18 cellular contexts compared by ENCODE assay signal in genomic region chr6:122026572-122027369, GRCh38.
DNase-seq lines count a peak whose midpoint lies in the region; FAIRE-seq and TF ChIP-seq lines count a peak whose summit lies in the region.
"Had no signal": no experiment of that assay in that cellular context is flagged by ENCODE, and none has a peak within 500 bp of the region (broad histone marks: within the 10 kb centered on the region; RNA-seq: fewer than 3 reads in every experiment).

No MANE protein-coding gene starts in this region.

- H3K36me3 ChIP-seq in SK-N-SH (replicated peaks in 1 of 2; ENCODE audit: control insufficient read depth in 1 of 2, insufficient read depth in 2 of 2, low read length in 1 of 2) (no peaks in the 10 kb centered on the region), smooth muscle cell (ENCODE audit: low read depth) (no peaks in the 10 kb centered on the region), esophagus muscularis mucosa (no peaks in the 10 kb centered on the region)
- H3K36me3 ChIP-seq: BE2C, HAP-1 had no signal

- CTCF ChIA-PET in SK-N-SH (lab: Yijun Ruan, JAX) = no interaction called here

- H3K9me3 ChIP-seq in SK-N-SH = no peaks in the 10 kb centered on the region
- no peaks in the 10 kb centered on the region for H3K9me3 ChIP-seq in smooth muscle cell (replicated peaks; ENCODE audit: low read depth)
- H3K9me3 ChIP-seq in esophagus muscularis mucosa = no peaks in the 10 kb centered on the region
- H3K9me3 ChIP-seq: BE2C, HAP-1 had no signal

- H2AFZ ChIP-seq in SK-N-SH (ENCODE audit: low read depth) = no peak overlapping the region
- H2AFZ ChIP-seq in smooth muscle cell (ENCODE audit: low read depth) = peak overlapping the region; percentile 2

- intact Hi-C loops in esophagus muscularis mucosa (cut with DNase I) = no loop called here

- no peaks in the 10 kb centered on the region for H3F3A ChIP-seq in SK-N-SH (replicated peaks; ENCODE audit: insufficient read depth)
- no peaks in the 10 kb centered on the region for H3F3A ChIP-seq in smooth muscle cell (ENCODE audit: low read depth)

- H3K4me3 ChIP-seq in SK-N-SH (ENCODE audit: low read depth in 2 of 2, low read length in 1 of 2) = no peak overlapping the region
- no peak overlapping the region for H3K4me3 ChIP-seq in smooth muscle cell
- H3K4me3 ChIP-seq in esophagus muscularis mucosa = no peak overlapping the region
- H3K4me3 ChIP-seq: HAP-1 had no signal

- TF ChIP-seq RAD21 in SK-N-SH (IDR thresholded peaks at IDR 0.05; ENCODE audit: low read length) = no peak

- no peak overlapping the region for H3K4me2 ChIP-seq in SK-N-SH
- peak overlapping the region; percentile 33 for H3K4me2 ChIP-seq in smooth muscle cell

- TF ChIP-seq EP300 in SK-N-SH (IDR thresholded peaks at IDR 0.05; ENCODE audit: borderline replicate concordance in 1 of 2, low read depth in 1 of 2, low read length in 1 of 2) (no peak; a peak in 1 of 4 replicates), esophagus muscularis mucosa (IDR thresholded peaks at IDR 0.05) (no peak)

- no peaks in the 10 kb centered on the region for H3K9me2 ChIP-seq in SK-N-SH

- H3K79me2 ChIP-seq in SK-N-SH (ENCODE audit: insufficient read depth) = no peaks in the 10 kb centered on the region
- peaks cover under 1% of the 10 kb centered on the region for H3K79me2 ChIP-seq in smooth muscle cell (ENCODE audit: low read depth)

- TF ChIP-seq POLR2A in esophagus muscularis mucosa (IDR thresholded peaks at IDR 0.05; ENCODE audit: low read depth) = no peak

- H3K9ac ChIP-seq in SK-N-SH = no peak overlapping the region
- no peak overlapping the region for H3K9ac ChIP-seq in smooth muscle cell (ENCODE audit: low read depth)

- WGBS in SK-N-SH (ENCODE audit: low lambda C conversion rate) = 42% methylated on average over 3 of the region's 3 CpGs
- WGBS in smooth muscle cell (ENCODE audit: low lambda C conversion rate) = 56% methylated on average over 3 of the region's 3 CpGs
- WGBS in esophagus muscularis mucosa = 93% methylated on average over 3 of the region's 3 CpGs

- H3K27ac ChIP-seq in SK-N-SH (ENCODE audit: low read depth in 2 of 2, low read length in 1 of 2) = peak overlapping the region; percentile 10 to 65; a peak in 2 of 4 replicates
- peak overlapping the region; percentile 37 for H3K27ac ChIP-seq in smooth muscle cell (ENCODE audit: low read depth)
- no peak overlapping the region for H3K27ac ChIP-seq in esophagus muscularis mucosa (replicated peaks in 1 of 4)
- H3K27ac ChIP-seq: C4-2B had no signal

- H3K4me1 ChIP-seq in SK-N-SH (ENCODE audit: control insufficient read depth in 1 of 2, insufficient read depth in 2 of 2, low read depth in 1 of 2, low read length in 1 of 2) (no peaks in the 10 kb centered on the region; a peak in 2 of 4 replicates), smooth muscle cell (ENCODE audit: low read depth) (peaks cover 7% of the 10 kb centered on the region), esophagus muscularis mucosa (peaks cover 0 to 4% (median 0%) of the 10 kb centered on the region in 4 donors)
- H3K4me1 ChIP-seq: BE2C, HAP-1 had no signal

- H3K27me3 ChIP-seq in SK-N-SH (ENCODE audit: insufficient read depth) = no peaks in the 10 kb centered on the region
- no peaks in the 10 kb centered on the region for H3K27me3 ChIP-seq in smooth muscle cell (ENCODE audit: low read depth)
- H3K27me3 ChIP-seq in esophagus muscularis mucosa = no peaks in the 10 kb centered on the region
- H3K27me3 ChIP-seq: BE2C had no signal

- POLR2A ChIA-PET in SK-N-SH (lab: Yijun Ruan, JAX) = no interaction called here

- DNase-seq in SK-N-SH (no peak), iris pigment epithelial cell (ENCODE audit: low read depth) (peak; percentile 28), smooth muscle cell (lab: John Stamatoyannopoulos, UW; ENCODE audit: unreplicated experiment) (no peak), NCI-H1930 (lab: John Stamatoyannopoulos, UW) (no peak), esophagus muscularis mucosa (ENCODE audit: extremely low spot score) (no peak)
- no peak for DNase-seq in stimulated activated CD4-positive, alpha-beta T cell treated with anti-CD3 and anti-CD28 coated beads, Interleukin-4, amount 100 ng/mL, for 24 hours
- DNase-seq: BE2C; CD4-positive, alpha-beta memory T cell; DMS79; EL; GDM1 had no signal

- TF ChIP-seq CTCF in SK-N-SH (IDR thresholded peaks at IDR 0.05) = no peak
- no peak for TF ChIP-seq CTCF in smooth muscle cell (IDR thresholded peaks at IDR 0.05; ENCODE audit: borderline replicate concordance, insufficient read depth, poor library complexity, severe bottlenecking)
- no peak for TF ChIP-seq CTCF in esophagus muscularis mucosa (IDR thresholded peaks at IDR 0.05)

- peak; percentile 74 for FAIRE-seq in endometrium (lab: Jason Lieb, UNC)
- FAIRE-seq: GM12892, H1, HepG2, HTR-8/SVneo had no signal

- H4K20me1 ChIP-seq in SK-N-SH (ENCODE audit: insufficient read depth) = no peaks in the 10 kb centered on the region
- H4K20me1 ChIP-seq in smooth muscle cell (ENCODE audit: low read depth) = no peaks in the 10 kb centered on the region

TF ChIP-seq in SK-N-SH, 30 proteins besides CTCF, POLR2A, EP300 and RAD21:
- no peak for TF ChIP-seq NRF1 (IDR thresholded peaks at IDR 0.05; ENCODE audit: low read depth, low read length)
- no peak for TF ChIP-seq SIN3A (IDR thresholded peaks at IDR 0.05; ENCODE audit: borderline replicate concordance, low read depth, low read length)
- peak; percentile 56 for TF ChIP-seq TCF12 (IDR thresholded peaks at IDR 0.05)
- TF ChIP-seq REST (IDR thresholded peaks at IDR 0.05; ENCODE audit: low read depth, low read length) = no peak
- TF ChIP-seq IRF3 (IDR thresholded peaks at IDR 0.05; ENCODE audit: low read depth, low read length) = no peak
- TF ChIP-seq FOXM1 (IDR thresholded peaks at IDR 0.05; ENCODE audit: low read depth) = no peak
- TF ChIP-seq ELF1 (IDR thresholded peaks at IDR 0.05) = no peak
- TF ChIP-seq SMC3 (IDR thresholded peaks at IDR 0.05; ENCODE audit: low read depth, low read length) = no peak
- no peak for TF ChIP-seq GABPA (IDR thresholded peaks at IDR 0.05; ENCODE audit: low read depth)
- TF ChIP-seq MAX (IDR thresholded peaks at IDR 0.05; ENCODE audit: low read depth) = no peak
- TF ChIP-seq JUND (IDR thresholded peaks at IDR 0.05) = 0 out of 2 replicates have a peak, but pooled peaks have one; percentile 3
- no peak for TF ChIP-seq FOXJ3 (CRISPR knock-in tag; IDR thresholded peaks at IDR 0.05)
- TF ChIP-seq CHD2 (IDR thresholded peaks at IDR 0.05; ENCODE audit: low read length, partially characterized antibody) = no peak
- TF ChIP-seq TAF1 (IDR thresholded peaks at IDR 0.05; ENCODE audit: borderline replicate concordance, low read depth, low read length) = no peak
- no peak for TF ChIP-seq MXI1 (IDR thresholded peaks at IDR 0.05; ENCODE audit: low read depth, low read length)
TF ChIP-seq in SK-N-SH: peak in this region for 2.

Comparison
In these comparisons a context has a peak if more than half of its experiments do, and no peak if none do; other contexts are left out.
1. H3K27ac ChIP-seq: peak in SK-N-SH (2 of 2) and smooth muscle cell (single experiment); none in esophagus muscularis mucosa (0 of 4).